1 cellular context compared by ENCODE assay signal in the genomic region with DNA sequence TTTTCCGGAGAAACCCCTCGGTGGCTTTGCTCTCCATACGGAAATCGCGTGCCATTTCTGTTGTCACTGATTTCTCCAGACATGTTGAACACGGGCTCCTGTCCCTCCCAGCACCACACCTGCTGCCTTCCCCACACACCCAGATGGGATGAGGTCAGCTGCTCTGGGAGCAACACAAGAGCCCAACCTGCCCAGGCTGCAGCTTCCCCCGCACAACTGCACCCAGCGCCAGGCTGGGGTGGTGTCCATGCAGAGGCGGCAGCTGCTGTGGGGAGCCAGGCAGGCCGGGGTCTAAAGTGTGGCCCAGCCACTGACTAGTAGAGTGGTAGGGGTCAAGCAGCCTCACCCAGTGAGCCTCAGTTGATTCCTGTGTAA.
TF ChIP-seq lines count a peak whose summit lies in the region.

No MANE protein-coding gene starts in this region.

TF ChIP-seq in WTC11, 78 proteins besides CTCF, POLR2A, EP300 and RAD21 (continued from another document):
- TF ChIP-seq ZNF317 (CRISPR knock-in tag; IDR thresholded peaks at IDR 0.05; ENCODE audit: borderline replicate concordance, low read depth) (no peak), HMGA2 (CRISPR knock-in tag; IDR thresholded peaks at IDR 0.05) (no peak), GABPB1 (CRISPR knock-in tag; IDR thresholded peaks at IDR 0.05) (no peak), CREM (CRISPR knock-in tag; IDR thresholded peaks at IDR 0.05) (no peak), ZNF396 (CRISPR knock-in tag; IDR thresholded peaks at IDR 0.05; ENCODE audit: borderline replicate concordance) (no peak)
- TF ChIP-seq, protein P1, sequence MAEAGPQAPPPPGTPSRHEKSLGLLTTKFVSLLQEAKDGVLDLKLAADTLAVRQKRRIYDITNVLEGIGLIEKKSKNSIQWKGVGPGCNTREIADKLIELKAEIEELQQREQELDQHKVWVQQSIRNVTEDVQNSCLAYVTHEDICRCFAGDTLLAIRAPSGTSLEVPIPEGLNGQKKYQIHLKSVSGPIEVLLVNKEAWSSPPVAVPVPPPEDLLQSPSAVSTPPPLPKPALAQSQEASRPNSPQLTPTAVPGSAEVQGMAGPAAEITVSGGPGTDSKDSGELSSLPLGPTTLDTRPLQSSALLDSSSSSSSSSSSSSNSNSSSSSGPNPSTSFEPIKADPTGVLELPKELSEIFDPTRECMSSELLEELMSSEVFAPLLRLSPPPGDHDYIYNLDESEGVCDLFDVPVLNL (CRISPR knock-in tag; IDR thresholded peaks at IDR 0.05; ENCODE audit: borderline replicate concordance, low read depth) = no peak
- TF ChIP-seq, protein P2, sequence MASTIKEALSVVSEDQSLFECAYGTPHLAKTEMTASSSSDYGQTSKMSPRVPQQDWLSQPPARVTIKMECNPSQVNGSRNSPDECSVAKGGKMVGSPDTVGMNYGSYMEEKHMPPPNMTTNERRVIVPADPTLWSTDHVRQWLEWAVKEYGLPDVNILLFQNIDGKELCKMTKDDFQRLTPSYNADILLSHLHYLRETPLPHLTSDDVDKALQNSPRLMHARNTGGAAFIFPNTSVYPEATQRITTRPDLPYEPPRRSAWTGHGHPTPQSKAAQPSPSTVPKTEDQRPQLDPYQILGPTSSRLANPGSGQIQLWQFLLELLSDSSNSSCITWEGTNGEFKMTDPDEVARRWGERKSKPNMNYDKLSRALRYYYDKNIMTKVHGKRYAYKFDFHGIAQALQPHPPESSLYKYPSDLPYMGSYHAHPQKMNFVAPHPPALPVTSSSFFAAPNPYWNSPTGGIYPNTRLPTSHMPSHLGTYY (CRISPR knock-in tag; IDR thresholded peaks at IDR 0.05) = no peak
